13 cellular contexts compared by ENCODE assay signal in the genomic region with DNA sequence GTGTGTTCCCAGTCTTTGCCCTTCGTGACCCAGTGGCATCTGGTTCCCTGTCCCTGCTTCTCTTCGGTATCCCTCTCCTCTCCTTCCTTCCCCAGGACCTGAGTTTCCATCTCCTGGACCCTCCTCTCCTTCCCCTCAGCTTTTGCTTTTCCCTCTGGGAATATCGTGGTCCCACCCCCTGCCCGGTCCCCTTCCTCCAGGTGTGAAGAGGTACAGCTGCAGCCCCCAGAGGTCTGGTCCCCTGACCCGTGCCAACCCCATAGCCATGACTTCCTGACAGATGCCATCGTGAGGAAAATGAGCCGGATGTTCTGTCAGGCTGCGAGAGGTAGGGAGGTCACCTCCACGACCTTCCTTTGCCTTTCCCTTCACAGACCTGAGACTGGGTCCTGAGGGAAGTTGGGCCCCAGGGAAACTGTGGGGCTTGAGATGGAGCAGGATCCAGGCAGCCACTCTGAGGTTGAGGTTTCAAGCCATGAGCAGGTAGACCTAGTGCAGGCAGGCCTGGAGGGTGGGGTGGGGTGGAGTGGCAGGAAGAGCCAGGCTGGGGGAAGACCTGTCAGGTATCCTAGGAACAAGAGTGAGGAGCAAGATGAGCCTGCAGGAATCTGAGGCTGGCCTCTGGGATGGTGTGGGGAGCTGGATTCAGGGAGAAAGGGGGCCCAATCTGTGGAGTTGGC. TPM values are rescaled to one million over a fixed set of nuclear protein-coding genes. Genes with fewer than 3 reads are reported as not detected.
A peak's percentile ranks its signal among the peaks of the same experiment; 100 is the strongest.
DNase-seq lines count a peak whose midpoint lies in the region; ATAC-seq and TF ChIP-seq lines count a peak whose summit lies in the region.
"Had no signal": no experiment of that assay in that cellular context is flagged by ENCODE, and none has a peak within 500 bp of the region (broad histone marks: within the 10 kb centered on the region; RNA-seq: fewer than 3 reads in every experiment).

No MANE protein-coding gene starts in this region.

- POLR2A ChIA-PET in SK-N-SH (lab: Yijun Ruan, JAX), result interaction anchor here (1.9 to 2.8 kb wide), 3 partner anchors 10 to 48 kb away, joined by 6 to 29 read pairs (median 20); a partner anchor contains a TSS

- H3K9me2 ChIP-seq in SK-N-SH, result no peaks in the 10 kb centered on the region

- no peak for ATAC-seq in activated naive CD8-positive, alpha-beta T cell treated with anti-CD3 and anti-CD28 coated beads, Interleukin-2, amount 50 U/mL, for 24 hours
- peak; percentile 59 for ATAC-seq in esophagus mucosa
- ATAC-seq in stimulated activated naive B cell treated with anti-CD40 and anti-IgM and Interleukin-4, amounts not matched to agents 10 μg/mL and 1 μg/mL and 100 μg/mL, for 72 hours (replicated peaks), result peak; percentile 22 to 28
- no peak for ATAC-seq in GM21619 (IDR thresholded peaks at IDR 0.05; ENCODE audit: unreplicated experiment)
- no peak for ATAC-seq in HG03354 (IDR thresholded peaks at IDR 0.05; ENCODE audit: poor library complexity, severe bottlenecking, unreplicated experiment)
- ATAC-seq: activated CD4-positive, CD25-positive, alpha-beta regulatory T cell treated with anti-CD3 and anti-CD28 coated beads, Interleukin-2, amount 50 U/mL, for 24 hours had no signal

- WGBS in SK-N-SH (ENCODE audit: low lambda C conversion rate), result 88% methylated on average over 9 of the region's 9 CpGs

- no peak overlapping the region for H3K4me3 ChIP-seq in SK-N-SH (ENCODE audit: low read depth in 2 of 2, low read length in 1 of 2)
- H3K4me3 ChIP-seq: tibial nerve had no signal

- H2AFZ ChIP-seq in SK-N-SH (ENCODE audit: low read depth), result no peak overlapping the region

- H3K27ac Mint-ChIP-seq in activated naive CD8-positive, alpha-beta T cell, result peak overlapping the region; percentile 8
- H3K27ac Mint-ChIP-seq in activated naive CD8-positive, alpha-beta T cell treated with anti-CD3 and anti-CD28 coated beads, Interleukin-2, amount 50 U/mL, for 24 hours, result no peak overlapping the region
- peak overlapping the region; percentile 79 for H3K27ac Mint-ChIP-seq in stimulated activated naive B cell treated with anti-CD40 and anti-IgM and Interleukin-4, amounts not matched to agents 10 μg/mL and 1 μg/mL and 100 μg/mL, for 72 hours

- no peaks in the 10 kb centered on the region for H3K9me3 Mint-ChIP-seq in activated naive CD8-positive, alpha-beta T cell (ENCODE audit: low read depth)
- no peaks in the 10 kb centered on the region for H3K9me3 Mint-ChIP-seq in activated naive CD8-positive, alpha-beta T cell treated with anti-CD3 and anti-CD28 coated beads, Interleukin-2, amount 50 U/mL, for 24 hours
- H3K9me3 Mint-ChIP-seq in stimulated activated naive B cell treated with anti-CD40 and anti-IgM and Interleukin-4, amounts not matched to agents 10 μg/mL and 1 μg/mL and 100 μg/mL, for 72 hours, result no peaks in the 10 kb centered on the region

- H3F3A ChIP-seq in SK-N-SH (replicated peaks; ENCODE audit: insufficient read depth), result peaks cover 54% of the 10 kb centered on the region

- H3K9ac ChIP-seq in SK-N-SH, result no peak overlapping the region

- no peaks in the 10 kb centered on the region for H3K27me3 ChIP-seq in SK-N-SH (ENCODE audit: insufficient read depth)
- H3K27me3 ChIP-seq: tibial nerve had no signal

- DNase-seq in activated naive CD8-positive, alpha-beta T cell treated with anti-CD3 and anti-CD28 coated beads, Interleukin-2, amount 50 U/mL, for 24 hours, result no peak
- DNase-seq in SK-N-SH (peak; percentile 41), NCI-H345 treated with DMSO at 0.1 percent for 48 hours (lab: John Stamatoyannopoulos, UW; ENCODE audit: unreplicated experiment) (no peak)
- DNase-seq in stimulated activated naive B cell treated with anti-CD40 and anti-IgM and Interleukin-4, amounts not matched to agents 10 μg/mL and 1 μg/mL and 100 μg/mL, for 72 hours, result no peak
- DNase-seq: activated effector memory CD4-positive, alpha-beta T cell treated with anti-CD3 and anti-CD28 coated beads, Interleukin-2, amount 50 U/mL, for 16 hours; DMS53; MV-4-11 had no signal

- peaks cover 14% of the 10 kb centered on the region for H3K36me3 Mint-ChIP-seq in activated naive CD8-positive, alpha-beta T cell
- H3K36me3 Mint-ChIP-seq in activated naive CD8-positive, alpha-beta T cell treated with anti-CD3 and anti-CD28 coated beads, Interleukin-2, amount 50 U/mL, for 24 hours (ENCODE audit: low read depth), result peaks cover 54% of the 10 kb centered on the region
- H3K36me3 Mint-ChIP-seq in stimulated activated naive B cell treated with anti-CD40 and anti-IgM and Interleukin-4, amounts not matched to agents 10 μg/mL and 1 μg/mL and 100 μg/mL, for 72 hours, result peaks cover 47 to 66% of the 10 kb centered on the region in 2 donors

- peaks cover 43 to 81% of the 10 kb centered on the region in 2 experiments for H3K36me3 ChIP-seq in SK-N-SH (replicated peaks in 1 of 2; ENCODE audit: control insufficient read depth in 1 of 2, insufficient read depth in 2 of 2, low read length in 1 of 2)

- no peak overlapping the region for H3K4me2 ChIP-seq in SK-N-SH

- CTCF ChIA-PET in SK-N-SH (lab: Yijun Ruan, JAX), result interaction anchor here (0.6 to 1.3 kb wide), 2 partner anchors 11 to 1912 kb away, joined by 3 to 4 read pairs; a partner anchor contains a TSS

- peaks cover 39% of the 10 kb centered on the region for H3K4me1 Mint-ChIP-seq in activated naive CD8-positive, alpha-beta T cell (ENCODE audit: low read depth)
- H3K4me1 Mint-ChIP-seq in activated naive CD8-positive, alpha-beta T cell treated with anti-CD3 and anti-CD28 coated beads, Interleukin-2, amount 50 U/mL, for 24 hours, result peaks cover 27% of the 10 kb centered on the region
- peaks cover 13 to 39% of the 10 kb centered on the region in 2 donors for H3K4me1 Mint-ChIP-seq in stimulated activated naive B cell treated with anti-CD40 and anti-IgM and Interleukin-4, amounts not matched to agents 10 μg/mL and 1 μg/mL and 100 μg/mL, for 72 hours

- H3K27me3 Mint-ChIP-seq in activated naive CD8-positive, alpha-beta T cell, result no peaks in the 10 kb centered on the region
- no peaks in the 10 kb centered on the region for H3K27me3 Mint-ChIP-seq in activated naive CD8-positive, alpha-beta T cell treated with anti-CD3 and anti-CD28 coated beads, Interleukin-2, amount 50 U/mL, for 24 hours
- H3K27me3 Mint-ChIP-seq in stimulated activated naive B cell treated with anti-CD40 and anti-IgM and Interleukin-4, amounts not matched to agents 10 μg/mL and 1 μg/mL and 100 μg/mL, for 72 hours, result no peaks in the 10 kb centered on the region

- H3K4me3 Mint-ChIP-seq in activated naive CD8-positive, alpha-beta T cell, result no peak overlapping the region
- no peak overlapping the region for H3K4me3 Mint-ChIP-seq in activated naive CD8-positive, alpha-beta T cell treated with anti-CD3 and anti-CD28 coated beads, Interleukin-2, amount 50 U/mL, for 24 hours
- peak overlapping the region in 1 of 2 donors; percentile 32 for H3K4me3 Mint-ChIP-seq in stimulated activated naive B cell treated with anti-CD40 and anti-IgM and Interleukin-4, amounts not matched to agents 10 μg/mL and 1 μg/mL and 100 μg/mL, for 72 hours

- no peak for TF ChIP-seq RAD21 in SK-N-SH (IDR thresholded peaks at IDR 0.05; ENCODE audit: low read length)

- H3K9me3 ChIP-seq in SK-N-SH, result no peaks in the 10 kb centered on the region
- H3K9me3 ChIP-seq: tibial nerve had no signal

- H4K20me1 ChIP-seq in SK-N-SH (ENCODE audit: insufficient read depth), result peaks cover 28% of the 10 kb centered on the region

- H3K27ac ChIP-seq in SK-N-SH (ENCODE audit: low read depth in 2 of 2, low read length in 1 of 2), result no peak overlapping the region
- H3K27ac ChIP-seq: tibial nerve had no signal

- peaks cover 0 to 8% of the 10 kb centered on the region in 2 experiments; a peak in 1 of 4 replicates for H3K4me1 ChIP-seq in SK-N-SH (ENCODE audit: control insufficient read depth in 1 of 2, insufficient read depth in 2 of 2, low read depth in 1 of 2, low read length in 1 of 2)
- H3K4me1 ChIP-seq: tibial nerve had no signal

- no peak for TF ChIP-seq EP300 in SK-N-SH (IDR thresholded peaks at IDR 0.05; ENCODE audit: borderline replicate concordance in 1 of 2, low read depth in 1 of 2, low read length in 1 of 2)

- no peak for TF ChIP-seq CTCF in SK-N-SH (IDR thresholded peaks at IDR 0.05)

- H3K79me2 ChIP-seq in SK-N-SH (ENCODE audit: insufficient read depth), result peaks cover 12% of the 10 kb centered on the region; the same call in 1 of the 2 replicates

TF ChIP-seq in SK-N-SH, 30 proteins besides CTCF, POLR2A, EP300 and RAD21 (continues in another document):
- no peak for TF ChIP-seq TCF12 (IDR thresholded peaks at IDR 0.05)
- TF ChIP-seq, protein P1, sequence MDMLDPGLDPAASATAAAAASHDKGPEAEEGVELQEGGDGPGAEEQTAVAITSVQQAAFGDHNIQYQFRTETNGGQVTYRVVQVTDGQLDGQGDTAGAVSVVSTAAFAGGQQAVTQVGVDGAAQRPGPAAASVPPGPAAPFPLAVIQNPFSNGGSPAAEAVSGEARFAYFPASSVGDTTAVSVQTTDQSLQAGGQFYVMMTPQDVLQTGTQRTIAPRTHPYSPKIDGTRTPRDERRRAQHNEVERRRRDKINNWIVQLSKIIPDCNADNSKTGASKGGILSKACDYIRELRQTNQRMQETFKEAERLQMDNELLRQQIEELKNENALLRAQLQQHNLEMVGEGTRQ (IDR thresholded peaks at IDR 0.05; ENCODE audit: borderline replicate concordance, low read depth, low read length), result no peak
- no peak for TF ChIP-seq SIN3A (IDR thresholded peaks at IDR 0.05; ENCODE audit: borderline replicate concordance, low read depth, low read length)
- TF ChIP-seq TEAD4 (IDR thresholded peaks at IDR 0.05; ENCODE audit: borderline replicate concordance, insufficient read depth), result no peak
- TF ChIP-seq RCOR1 (IDR thresholded peaks at IDR 0.05; ENCODE audit: low read length), result no peak
- no peak for TF ChIP-seq FOSL2 (IDR thresholded peaks at IDR 0.05; ENCODE audit: borderline replicate concordance, low read depth)
- TF ChIP-seq, protein P2, sequence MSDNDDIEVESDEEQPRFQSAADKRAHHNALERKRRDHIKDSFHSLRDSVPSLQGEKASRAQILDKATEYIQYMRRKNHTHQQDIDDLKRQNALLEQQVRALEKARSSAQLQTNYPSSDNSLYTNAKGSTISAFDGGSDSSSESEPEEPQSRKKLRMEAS (IDR thresholded peaks at IDR 0.05; ENCODE audit: low read depth), result no peak

RNA-seq across cellular contexts. Expression of a gene that starts 10.1 kb away (rescaled TPM):
- polyA plus RNA-seq in SK-N-SH (2012; rRNA removed), result 4,191 and 4,715 TPM in 2 replicates
- polyA plus RNA-seq in SK-N-SH (2012; cell fraction: cytosol; rRNA removed), result 3,130 and 3,829 TPM in 2 replicates
- 1,982 and 2,553 TPM in 2 replicates for polyA plus RNA-seq in SK-N-SH (2012; cell fraction: nucleus; rRNA removed)
- total RNA-seq in esophagus mucosa, result 1,941 TPM

RNA-seq across cellular contexts. Expression of a gene that starts 10.5 kb away (rescaled TPM):
- 35.3 and 35.9 TPM in 2 replicates for polyA plus RNA-seq in SK-N-SH (2012; rRNA removed)
- polyA plus RNA-seq in SK-N-SH (2012; cell fraction: cytosol; rRNA removed), result 17.4 and 20.2 TPM in 2 replicates
- 123 and 125 TPM in 2 replicates for polyA plus RNA-seq in SK-N-SH (2012; cell fraction: nucleus; rRNA removed)
- 16.4 TPM for total RNA-seq in esophagus mucosa

RNA-seq across cellular contexts. Expression of a gene that starts 27.4 kb away (rescaled TPM):
- polyA plus RNA-seq in SK-N-SH (2012; rRNA removed), result 6.4 and 10.6 TPM in 2 replicates
- polyA plus RNA-seq in SK-N-SH (2012; cell fraction: cytosol; rRNA removed), result 5.2 and 6.2 TPM in 2 replicates
- 34.7 and 38.0 TPM in 2 replicates for polyA plus RNA-seq in SK-N-SH (2012; cell fraction: nucleus; rRNA removed)
- 2.7 TPM for total RNA-seq in esophagus mucosa

RNA-seq across cellular contexts. Expression of a gene that starts 28.6 kb away (rescaled TPM):
- polyA plus RNA-seq in SK-N-SH (2012; rRNA removed), result 2.0 and 3.5 TPM in 2 replicates
- polyA plus RNA-seq in SK-N-SH (2012; cell fraction: cytosol; rRNA removed), result 2.8 and 2.9 TPM in 2 replicates
- polyA plus RNA-seq in SK-N-SH (2012; cell fraction: nucleus; rRNA removed), result 2.4 and 3.9 TPM in 2 replicates
- total RNA-seq in esophagus mucosa, result 36.9 TPM

Comparison
In these comparisons a context has a peak if more than half of its experiments do, and no peak if none do; other contexts are left out.
1. ATAC-seq: peak in esophagus mucosa (single experiment) and stimulated activated naive B cell treated with anti-CD40 and anti-IgM and Interleukin-4, amounts not matched to agents 10 μg/mL and 1 μg/mL and 100 μg/mL, for 72 hours (2 of 2); none in activated naive CD8-positive, alpha-beta T cell treated with anti-CD3 and anti-CD28 coated beads, Interleukin-2, amount 50 U/mL, for 24 hours (single experiment), GM21619 (single experiment) and HG03354 (single experiment).